ENCODE assay signal across 7 cellular contexts in the genomic region with DNA sequence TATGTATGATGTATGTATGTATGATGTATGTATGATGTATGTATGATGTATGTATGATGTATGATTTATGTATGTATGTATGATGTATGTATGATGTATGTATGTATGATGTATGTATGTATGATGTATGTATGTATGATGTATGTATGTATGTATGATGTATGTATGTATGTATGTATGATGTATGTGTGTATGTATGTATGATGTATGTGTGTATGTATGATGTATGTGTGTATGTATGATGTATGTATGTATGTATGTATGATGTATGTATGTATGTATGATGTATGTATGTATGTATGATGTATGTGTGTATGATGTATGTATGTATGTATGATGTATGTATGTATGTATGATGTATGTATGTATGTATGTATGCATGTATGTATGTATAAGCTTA. TPM values are rescaled to one million over a fixed set of nuclear protein-coding genes. Genes with fewer than 3 reads are reported as not detected.
A peak's percentile ranks its signal among the peaks of the same experiment; 100 is the strongest.
DNase-seq lines count a peak whose midpoint lies in the region; ATAC-seq, FAIRE-seq and TF ChIP-seq lines count a peak whose summit lies in the region.
"Not testable (repeated sequence)": the region's sequence is repeated elsewhere in the genome, so short reads cannot be mapped to it uniquely, and the experiment has no call there.

No MANE protein-coding gene starts in this region.

- not testable (repeated sequence) for TF ChIP-seq POLR2A in IMR-90 (IDR thresholded peaks at IDR 0.05; ENCODE audit: low read depth, low read length); HepG2 (IDR thresholded peaks at IDR 0.05; ENCODE audit: insufficient read depth in 1 of 2, low read depth in 2 of 2, low read length in 2 of 2)

- H4K91ac ChIP-seq in IMR-90 (ENCODE audit: insufficient read depth, low read depth, low read length) = not testable (repeated sequence)

- H3K27me3 ChIP-seq in IMR-90 (ENCODE audit: control insufficient read depth, insufficient read depth, low read length); HepG2 (ENCODE audit: control insufficient read depth in 1 of 2, insufficient read depth in 2 of 2, low read length in 2 of 2); small intestine (ENCODE audit: control insufficient read depth in 2 of 2, insufficient read depth in 2 of 2, low read length in 2 of 2): not testable (repeated sequence)

- ATAC-seq in IMR-90 (ENCODE audit: low read depth); activated T-cell treated with anti-CD3 and anti-CD28 coated beads, Interleukin-2, amount 50 U/mL, for 72 hours (replicated peaks in 1 of 2); HepG2: not testable (repeated sequence)

- H3K4me1 Mint-ChIP-seq in activated T-cell treated with anti-CD3 and anti-CD28 coated beads, Interleukin-2, amount 50 U/mL, for 72 hours (ENCODE audit: low read depth) = not testable (repeated sequence)

- H4K5ac ChIP-seq in IMR-90 (ENCODE audit: low read depth, low read length) = not testable (repeated sequence)

- not testable (repeated sequence) for H3K36me3 Mint-ChIP-seq in activated T-cell treated with anti-CD3 and anti-CD28 coated beads, Interleukin-2, amount 50 U/mL, for 72 hours (ENCODE audit: insufficient read depth in 2 of 2)

- peak overlapping the region; percentile 26 for H2BK5ac ChIP-seq in IMR-90 (ENCODE audit: low read depth, low read length, poor library complexity, severe bottlenecking)

- H3K9ac ChIP-seq in IMR-90 (ENCODE audit: low read depth, low read length); HepG2 (ENCODE audit: insufficient read depth, low read depth, low read length): not testable (repeated sequence)

- intact Hi-C loops in IMR-90 (cut with micrococcal nuclease); HepG2 (cut with micrococcal nuclease; ENCODE audit: unreplicated experiment): not testable (repeated sequence)

- TF ChIP-seq RAD21 in IMR-90 (IDR thresholded peaks at IDR 0.05; ENCODE audit: low read length); HepG2 (CRISPR knock-in tag; IDR thresholded peaks at IDR 0.05): not testable (repeated sequence)

- not testable (repeated sequence) for H2AK5ac ChIP-seq in IMR-90 (ENCODE audit: low read depth, low read length)

- not testable (repeated sequence) for H2BK15ac ChIP-seq in IMR-90 (ENCODE audit: low read depth, low read length)

- BruUV-seq in IMR-90 (replicated peaks; lab: Mats Ljungman, UMichigan); HepG2 (replicated peaks; lab: Mats Ljungman, UMichigan): not testable (repeated sequence)

- H3K4me1 ChIP-seq in IMR-90 (ENCODE audit: control insufficient read depth, insufficient read depth, low read length); HepG2 (ENCODE audit: insufficient read depth, low read length); small intestine (ENCODE audit: control insufficient read depth in 2 of 2, insufficient read depth in 1 of 2, low read depth in 1 of 2, low read length in 1 of 2): not testable (repeated sequence)

- FAIRE-seq in G401.6 (lab: Jason Lieb, UNC) (peak; percentile 82), colon (lab: Jason Lieb, UNC) (peak; percentile 94), frontal cortex (lab: Jason Lieb, UNC) (peak; percentile 99), small intestine (lab: Jason Lieb, UNC) (peak; percentile 98)
- not testable (repeated sequence) for FAIRE-seq in HepG2 (lab: Jason Lieb, UNC)

- not testable (repeated sequence) for H3K4ac ChIP-seq in IMR-90 (ENCODE audit: low read depth, low read length)

- not testable (repeated sequence) for H2BK120ac ChIP-seq in IMR-90 (ENCODE audit: low read depth, low read length)

- H2AFZ ChIP-seq in IMR-90 (replicated peaks; ENCODE audit: low read length, poor library complexity); HepG2 (ENCODE audit: low read length): not testable (repeated sequence)

- H3K9me3 Mint-ChIP-seq in activated T-cell treated with anti-CD3 and anti-CD28 coated beads, Interleukin-2, amount 50 U/mL, for 72 hours = not testable (repeated sequence)

- not testable (repeated sequence) for H3K4me3 Mint-ChIP-seq in activated T-cell treated with anti-CD3 and anti-CD28 coated beads, Interleukin-2, amount 50 U/mL, for 72 hours

- H3K23ac ChIP-seq in IMR-90 (ENCODE audit: low read depth, low read length) = not testable (repeated sequence)

- H3K27ac Mint-ChIP-seq in activated T-cell treated with anti-CD3 and anti-CD28 coated beads, Interleukin-2, amount 50 U/mL, for 72 hours = peak overlapping the region; percentile 70

- TF ChIP-seq CTCF in IMR-90 (conservative IDR thresholded peaks at IDR 0.05; ENCODE audit: low read depth, low read length); HepG2 (CRISPR knock-in tag; IDR thresholded peaks at IDR 0.05): not testable (repeated sequence)

- not testable (repeated sequence) for H3K56ac ChIP-seq in IMR-90 (ENCODE audit: extremely low read depth, insufficient read depth, low read length)

- H4K20me1 ChIP-seq in IMR-90 (ENCODE audit: insufficient read depth, low read length); HepG2 (ENCODE audit: insufficient read depth, low read length): not testable (repeated sequence)

- not testable (repeated sequence) for H3K36me3 ChIP-seq in IMR-90 (ENCODE audit: control insufficient read depth, insufficient read depth, low read length); HepG2 (replicated peaks in 1 of 2; ENCODE audit: control insufficient read depth in 1 of 2, insufficient read depth in 2 of 2, low read length in 2 of 2); small intestine (ENCODE audit: control insufficient read depth in 2 of 2, insufficient read depth in 2 of 2, low read length in 2 of 2)

- not testable (repeated sequence) for H3K79me2 ChIP-seq in HepG2 (ENCODE audit: insufficient read depth, low read length)

- H3K4me2 ChIP-seq in IMR-90 (ENCODE audit: low read depth, low read length); HepG2 (ENCODE audit: low read depth, low read length): not testable (repeated sequence)

- dilution Hi-C loops in IMR-90 (cut with HindIII; ENCODE audit: low sequenced_read_pairs, unreplicated experiment) = not testable (repeated sequence)

- H2BK20ac ChIP-seq in IMR-90 (ENCODE audit: low read depth, low read length) = not testable (repeated sequence)

- not testable (repeated sequence) for H3K9me1 ChIP-seq in IMR-90 (ENCODE audit: insufficient read depth, low read length)

- not testable (repeated sequence) for H3K14ac ChIP-seq in IMR-90 (replicated peaks; ENCODE audit: low read depth, low read length)

- POLR2A ChIA-PET in IMR-90 (lab: Charles Lee; ENCODE audit: unreplicated experiment); HepG2 (lab: Yijun Ruan, JAX): not testable (repeated sequence)

- not testable (repeated sequence) for H2AK9ac ChIP-seq in IMR-90 (replicated peaks; ENCODE audit: low read depth, low read length, poor library complexity)

- not testable (repeated sequence) for H4K8ac ChIP-seq in IMR-90 (ENCODE audit: low read depth in 2 of 2, low read length in 2 of 2)

- not testable (repeated sequence) for H3K18ac ChIP-seq in IMR-90 (ENCODE audit: low read depth, low read length)

- TF ChIP-seq EP300 in HepG2 (IDR thresholded peaks at IDR 0.05; ENCODE audit: low read depth in 2 of 2, low read length in 2 of 2); HepG2 (CRISPR knock-in tag; IDR thresholded peaks at IDR 0.05; ENCODE audit: borderline replicate concordance): not testable (repeated sequence)

- not testable (repeated sequence) for H3K27ac ChIP-seq in IMR-90 (ENCODE audit: insufficient read depth, low read length); HepG2 (ENCODE audit: extremely low read length, insufficient read depth, low read length); small intestine (ENCODE audit: low read depth in 1 of 2, low read length in 1 of 2)

- not testable (repeated sequence) for H3K9me3 ChIP-seq in IMR-90 (ENCODE audit: control insufficient read depth, insufficient read depth, low read length); HepG2 (ENCODE audit: low read length); small intestine (ENCODE audit: control insufficient read depth, low read depth)

- H3K4me3 ChIP-seq in IMR-90 (ENCODE audit: insufficient read depth, low read depth, low read length); HepG2 (replicated peaks in 1 of 3; ENCODE audit: insufficient read depth in 1 of 3, low read depth in 2 of 3, low read length in 3 of 3); small intestine (ENCODE audit: low read depth in 1 of 2, low read length in 2 of 2): not testable (repeated sequence)

- not testable (repeated sequence) for DNase-seq in IMR-90; activated T-cell treated with anti-CD3 and anti-CD28 coated beads, Interleukin-2, amount 50 U/mL, for 72 hours; frontal cortex (ENCODE audit: low spot score in 2 of 2); HepG2 (ENCODE audit: low spot score); small intestine

- CTCF ChIA-PET in IMR-90 (lab: Yijun Ruan, JAX); HepG2 (lab: Yijun Ruan, JAX; ENCODE audit: low intra/inter-chr PET ratio, low total read pairs): not testable (repeated sequence)

- in situ Hi-C loops in IMR-90 (cut with MboI; ENCODE audit: low sequenced_read_pairs); HepG2 (cut with HindIII; ENCODE audit: extremely low pct_ligation_motif_present, low pct_unique_long_range_greater_than_20kb): not testable (repeated sequence)

- H3K79me1 ChIP-seq in IMR-90 (ENCODE audit: low read depth in 1 of 2, low read length in 2 of 2) = not testable (repeated sequence)

- H3K27me3 Mint-ChIP-seq in activated T-cell treated with anti-CD3 and anti-CD28 coated beads, Interleukin-2, amount 50 U/mL, for 72 hours (ENCODE audit: low read depth) = not testable (repeated sequence)

RNA-seq across cellular contexts. Expression of gene TMX4, which starts 12.0 kb away (rescaled TPM):
- total RNA-seq in IMR-90 (2012; rRNA removed) = 13.6 and 17.8 TPM in 2 replicates
- 4.7 and 5.4 TPM in 2 replicates for polyA plus RNA-seq in IMR-90 (2012; rRNA removed)
- polyA plus RNA-seq in IMR-90 (2012; cell fraction: cytosol; rRNA removed) = 2.6 and 3.7 TPM in 2 replicates
- polyA plus RNA-seq in IMR-90 (2012; cell fraction: nucleus; rRNA removed; ENCODE audit: low replicate concordance) = 1.5 and 2.4 TPM in 2 replicates
- total RNA-seq in activated T-cell treated with anti-CD3 and anti-CD28 coated beads, Interleukin-2, amount 50 U/mL, for 72 hours = 10 to 100 TPM; 36.9 to 42.5 TPM
- total RNA-seq in frontal cortex = 42.4 TPM
- 15.4 and 21.4 TPM in 2 replicates for total RNA-seq in HepG2 (2016; rRNA removed; fragmentation: Illumina TruSeq; extraction: Trizol)
- total RNA-seq in HepG2 (2016; cell fraction: cytosol; rRNA removed; fragmentation: Illumina TruSeq; extraction: Trizol; ENCODE audit: low read depth) = 3.6 and 5.2 TPM in 2 replicates
- 15.2 and 20.2 TPM in 2 replicates for total RNA-seq in HepG2 (2016; cell fraction: insoluble cytoplasmic fraction; rRNA removed; fragmentation: Illumina TruSeq; extraction: Trizol)
- total RNA-seq in HepG2 (2016; cell fraction: membrane; rRNA removed; fragmentation: Illumina TruSeq; extraction: Trizol) = 12.5 and 12.7 TPM in 2 replicates
- total RNA-seq in HepG2 (2016; cell fraction: nucleus; rRNA removed; fragmentation: Illumina TruSeq; extraction: Trizol) = 19.9 and 23.3 TPM in 2 replicates
- 6.4 and 7.6 TPM in 2 replicates for polyA plus RNA-seq in HepG2 (2011; rRNA removed)
- polyA plus RNA-seq in HepG2 (2011; cell fraction: cytosol; rRNA removed) = 4.7 and 7.3 TPM in 2 replicates
- 1.7 and 1.9 TPM in 2 replicates for polyA plus RNA-seq in HepG2 (2011; cell fraction: nucleus; rRNA removed)
- 8.8 and 9.0 TPM in 2 replicates for polyA plus RNA-seq in HepG2 (2012)
- polyA plus RNA-seq in HepG2 (2016; cell fraction: cytosol; fragmentation: Illumina TruSeq; extraction: Trizol; ENCODE audit: low read depth) = 5.9 and 6.2 TPM in 2 replicates
- 12.9 and 13.1 TPM in 2 replicates for polyA plus RNA-seq in HepG2 (2016; cell fraction: insoluble cytoplasmic fraction; fragmentation: Illumina TruSeq; extraction: Trizol; ENCODE audit: low read depth)
- 10.4 and 10.9 TPM in 2 replicates for polyA plus RNA-seq in HepG2 (2016; cell fraction: membrane; fragmentation: Illumina TruSeq; extraction: Trizol; ENCODE audit: low read depth)
- polyA plus RNA-seq in HepG2 (2016; cell fraction: nucleus; fragmentation: Illumina TruSeq; extraction: Trizol; ENCODE audit: insufficient read depth, low read depth) = 17.5 and 19.7 TPM in 2 replicates
- polyA minus RNA-seq in HepG2 (2011; rRNA and poly(A)+ RNA removed; ENCODE audit: low replicate concordance) = 5.8 and 15.3 TPM in 2 replicates
- polyA minus RNA-seq in HepG2 (2011; cell fraction: cytosol; rRNA and poly(A)+ RNA removed) = 11.1 and 13.3 TPM in 2 replicates
- polyA minus RNA-seq in HepG2 (2011; cell fraction: nucleus; rRNA and poly(A)+ RNA removed) = 6.8 and 9.9 TPM in 2 replicates
- polyA plus RNA-seq in small intestine = 10 to 100 TPM in 1 of 3 donors, 1 to 10 TPM in 2; 4.7 to 16.1 (median 5.4) TPM
